In genomic region chr12:51320695-51321320, GRCh38 we compare ENCODE assay signal across 12 cellular contexts. TPM values are rescaled to one million over a fixed set of nuclear protein-coding genes. Genes with fewer than 3 reads are reported as not detected.
DNase-seq lines count a peak whose midpoint lies in the region; ATAC-seq and TF ChIP-seq lines count a peak whose summit lies in the region.
"Had no signal": no experiment of that assay in that cellular context is flagged by ENCODE, and none has a peak within 500 bp of the region (broad histone marks: within the 10 kb centered on the region; RNA-seq: fewer than 3 reads in every experiment).

No MANE protein-coding gene starts in this region.

- no peak for TF ChIP-seq CTCF in CD4-positive, alpha-beta T cell (IDR thresholded peaks at IDR 0.05)
- TF ChIP-seq CTCF in lower lobe of right lung (IDR thresholded peaks at IDR 0.05), result no peak

- peak overlapping the region; percentile 87 for H3K27ac Mint-ChIP-seq in CD4-positive, alpha-beta T cell
- H3K27ac Mint-ChIP-seq in activated T-helper 1 cell treated with anti-CD3 and anti-CD28 coated beads, Interleukin-12 subunit alpha, Interleukin-12 subunit beta, Interleukin-2, Interleukin-4 antibody, amounts not matched to agents 30 ng/mL and 10 ng/mL and 1 ng/mL, durations not matched to agents 14 hours and 24 hours and 36 hours, result peak overlapping the region; percentile 77

- intact Hi-C loops in CD4-positive, alpha-beta T cell (cut with DNase I, micrococcal nuclease), result no loop called here
- intact Hi-C loops in activated T-helper 1 cell treated with anti-CD3 and anti-CD28 coated beads, Interleukin-12 subunit alpha, Interleukin-12 subunit beta, Interleukin-2, Interleukin-4 antibody, amounts not matched to agents 30 ng/mL and 10 ng/mL and 1 ng/mL, durations not matched to agents 14 hours and 24 hours and 36 hours (cut with micrococcal nuclease), result loop anchor here (5.0 to 10.0 kb wide), 6 partner anchors 54 to 816 kb away; partner anchors contain the start of genes ATF1, DIP2B, LETMD1 and POU6F1
- intact Hi-C loops in lower lobe of right lung (cut with DNase I), result no loop called here

- no peaks in the 10 kb centered on the region for H3K36me3 ChIP-seq in lower lobe of right lung

- peaks cover 52% of the 10 kb centered on the region for H3K4me1 ChIP-seq in lower lobe of right lung

- peak overlapping the region; percentile 72 for H3K27ac ChIP-seq in CD4-positive, alpha-beta T cell (ENCODE audit: low read depth, low read length)
- H3K27ac ChIP-seq in lower lobe of right lung, result peak overlapping the region; percentile 33

- H3K27me3 ChIP-seq in CD4-positive, alpha-beta T cell (ENCODE audit: control insufficient read depth, insufficient read depth, low read length), result no peaks in the 10 kb centered on the region
- no peaks in the 10 kb centered on the region for H3K27me3 ChIP-seq in lower lobe of right lung (ENCODE audit: low read depth)

- DNase-seq in CD4-positive, alpha-beta T cell, result no peak
- DNase-seq in HuH-7.5 (ENCODE audit: low spot score), result peak; percentile 33
- no peak for DNase-seq in activated T-helper 1 cell treated with anti-CD3 and anti-CD28 coated beads, Interleukin-12 subunit alpha, Interleukin-12 subunit beta, Interleukin-2, Interleukin-4 antibody, amounts not matched to agents 30 ng/mL and 10 ng/mL and 1 ng/mL, durations not matched to agents 14 hours and 24 hours and 36 hours (ENCODE audit: low spot score)
- DNase-seq in lower lobe of right lung, result no peak
- DNase-seq in NCI-H1694 (lab: John Stamatoyannopoulos, UW), result no peak
- no peak for DNase-seq in stimulated activated CD4-positive, alpha-beta T cell treated with anti-CD3 and anti-CD28 coated beads, Interleukin-4, amount 100 ng/mL, for 24 hours
- no peak for DNase-seq in putamen (ENCODE audit: low spot score)
- DNase-seq: aorta, NCI-H1417, nucleus accumbens had no signal

- no peaks in the 10 kb centered on the region for H3K9me3 ChIP-seq in CD4-positive, alpha-beta T cell (ENCODE audit: control insufficient read depth, low read length)
- no peaks in the 10 kb centered on the region for H3K9me3 ChIP-seq in lower lobe of right lung

- no peaks in the 10 kb centered on the region for H3K27me3 Mint-ChIP-seq in CD4-positive, alpha-beta T cell
- no peaks in the 10 kb centered on the region for H3K27me3 Mint-ChIP-seq in activated T-helper 1 cell treated with anti-CD3 and anti-CD28 coated beads, Interleukin-12 subunit alpha, Interleukin-12 subunit beta, Interleukin-2, Interleukin-4 antibody, amounts not matched to agents 30 ng/mL and 10 ng/mL and 1 ng/mL, durations not matched to agents 14 hours and 24 hours and 36 hours (ENCODE audit: insufficient read depth)

- CTCF ChIA-PET in CD4-positive, alpha-beta T cell (lab: Charles Lee), result interaction anchor here (0.7 to 10.7 kb wide), 2 partner anchors 21 to 96 kb away, joined by 4 to 52 read pairs; no protein-coding TSS in a partner anchor

- H3K9me3 Mint-ChIP-seq in CD4-positive, alpha-beta T cell, result no peaks in the 10 kb centered on the region
- no peaks in the 10 kb centered on the region for H3K9me3 Mint-ChIP-seq in activated T-helper 1 cell treated with anti-CD3 and anti-CD28 coated beads, Interleukin-12 subunit alpha, Interleukin-12 subunit beta, Interleukin-2, Interleukin-4 antibody, amounts not matched to agents 30 ng/mL and 10 ng/mL and 1 ng/mL, durations not matched to agents 14 hours and 24 hours and 36 hours

- H3K4me3 ChIP-seq in lower lobe of right lung, result peak overlapping the region; percentile 54

- H3K36me3 Mint-ChIP-seq in CD4-positive, alpha-beta T cell (ENCODE audit: low read depth), result peaks cover 59% of the 10 kb centered on the region
- peaks cover 26% of the 10 kb centered on the region for H3K36me3 Mint-ChIP-seq in activated T-helper 1 cell treated with anti-CD3 and anti-CD28 coated beads, Interleukin-12 subunit alpha, Interleukin-12 subunit beta, Interleukin-2, Interleukin-4 antibody, amounts not matched to agents 30 ng/mL and 10 ng/mL and 1 ng/mL, durations not matched to agents 14 hours and 24 hours and 36 hours (ENCODE audit: low read depth)

- no peak for ATAC-seq in CD4-positive, alpha-beta T cell (ENCODE audit: poor library complexity)
- ATAC-seq in lower lobe of right lung (no peak), GM21825 (IDR thresholded peaks at IDR 0.05; ENCODE audit: unreplicated experiment) (no peak)

- POLR2A ChIA-PET in CD4-positive, alpha-beta T cell (lab: Charles Lee), result interaction anchor here (0.7 to 8.8 kb wide), 8 partner anchors 10 to 211 kb away, joined by 3 to 82 read pairs (median 16); partner anchors contain the start of genes DAZAP2 and POU6F1

- H3K4me1 Mint-ChIP-seq in CD4-positive, alpha-beta T cell (ENCODE audit: low read depth), result peaks cover 86% of the 10 kb centered on the region
- H3K4me1 Mint-ChIP-seq in activated T-helper 1 cell treated with anti-CD3 and anti-CD28 coated beads, Interleukin-12 subunit alpha, Interleukin-12 subunit beta, Interleukin-2, Interleukin-4 antibody, amounts not matched to agents 30 ng/mL and 10 ng/mL and 1 ng/mL, durations not matched to agents 14 hours and 24 hours and 36 hours (ENCODE audit: low read depth), result peaks cover 77% of the 10 kb centered on the region

- H3K4me3 Mint-ChIP-seq in CD4-positive, alpha-beta T cell, result peak overlapping the region; percentile 97
- peak overlapping the region; percentile 90 for H3K4me3 Mint-ChIP-seq in activated T-helper 1 cell treated with anti-CD3 and anti-CD28 coated beads, Interleukin-12 subunit alpha, Interleukin-12 subunit beta, Interleukin-2, Interleukin-4 antibody, amounts not matched to agents 30 ng/mL and 10 ng/mL and 1 ng/mL, durations not matched to agents 14 hours and 24 hours and 36 hours

RNA-seq across cellular contexts. Expression of gene BIN2, which starts 3.2 kb away (rescaled TPM):
- total RNA-seq in CD4-positive, alpha-beta T cell, result 100 to 1,000 TPM; 127 to 138 TPM
- 40.9 and 43.3 TPM in 2 replicates for total RNA-seq in activated T-helper 1 cell treated with anti-CD3 and anti-CD28 coated beads, Interleukin-12 subunit alpha, Interleukin-12 subunit beta, Interleukin-2, Interleukin-4 antibody, amounts not matched to agents 30 ng/mL and 10 ng/mL and 1 ng/mL, durations not matched to agents 14 hours and 24 hours and 36 hours
- total RNA-seq in lower lobe of right lung, result 45.4 TPM

RNA-seq across cellular contexts. Expression of gene CELA1, which starts 25.7 kb away (rescaled TPM):
- total RNA-seq in CD4-positive, alpha-beta T cell, result 1 to 10 TPM in 1 of 2 experiments, under 1 TPM in 1; 0.85 to 1.2 TPM
- total RNA-seq in activated T-helper 1 cell treated with anti-CD3 and anti-CD28 coated beads, Interleukin-12 subunit alpha, Interleukin-12 subunit beta, Interleukin-2, Interleukin-4 antibody, amounts not matched to agents 30 ng/mL and 10 ng/mL and 1 ng/mL, durations not matched to agents 14 hours and 24 hours and 36 hours, result not detected in 2 replicates
- total RNA-seq in lower lobe of right lung, result not detected
- total RNA-seq: aorta, temporal lobe had no signal

RNA-seq across cellular contexts. Expression of gene SMAGP, which starts 50.6 kb away (rescaled TPM):
- total RNA-seq in CD4-positive, alpha-beta T cell, result 1 to 10 TPM; 2.5 to 3.0 TPM
- total RNA-seq in activated T-helper 1 cell treated with anti-CD3 and anti-CD28 coated beads, Interleukin-12 subunit alpha, Interleukin-12 subunit beta, Interleukin-2, Interleukin-4 antibody, amounts not matched to agents 30 ng/mL and 10 ng/mL and 1 ng/mL, durations not matched to agents 14 hours and 24 hours and 36 hours, result 0.16 TPM in 1 of 2 replicates, not detected in the other
- total RNA-seq in lower lobe of right lung, result 31.3 TPM
